Comparison of ENCODE assay signal across 18 cellular contexts in genomic region chr4:88356771-88357170, GRCh38. TPM values are rescaled to one million over a fixed set of nuclear protein-coding genes. Genes with fewer than 3 reads are reported as not detected.
DNase-seq lines count a peak whose midpoint lies in the region; ATAC-seq and TF ChIP-seq lines count a peak whose summit lies in the region.
"Had no signal": no experiment of that assay in that cellular context is flagged by ENCODE, and none has a peak within 500 bp of the region (broad histone marks: within the 10 kb centered on the region; RNA-seq: fewer than 3 reads in every experiment).

No MANE protein-coding gene starts in this region.

- TF ChIP-seq EP300 in esophagus muscularis mucosa (IDR thresholded peaks at IDR 0.05) (no peak), suprapubic skin (IDR thresholded peaks at IDR 0.05) (no peak), ovary (IDR thresholded peaks at IDR 0.05) (no peak)

- H3K4me3 ChIP-seq in brain microvascular endothelial cell (ENCODE audit: low read depth, low read length): no peak overlapping the region
- H3K4me3 ChIP-seq in esophagus muscularis mucosa: no peak overlapping the region
- no peak overlapping the region for H3K4me3 ChIP-seq in suprapubic skin
- H3K4me3 ChIP-seq in right atrium auricular region: no peak overlapping the region
- H3K4me3 ChIP-seq in ovary: no peak overlapping the region
- H3K4me3 ChIP-seq: HAP-1 had no signal

- H3K27me3 ChIP-seq in brain microvascular endothelial cell (replicated peaks) (no peaks in the 10 kb centered on the region), esophagus muscularis mucosa (peaks cover 0 to 7% (median 0%) of the 10 kb centered on the region in 4 donors), suprapubic skin (no peaks in the 10 kb centered on the region), right atrium auricular region (no peaks in the 10 kb centered on the region), ovary (no peaks in the 10 kb centered on the region)

- H3K4me1 ChIP-seq in esophagus muscularis mucosa (no peaks in the 10 kb centered on the region), suprapubic skin (no peaks in the 10 kb centered on the region), right atrium auricular region (no peaks in the 10 kb centered on the region), ovary (ENCODE audit: insufficient read depth) (no peaks in the 10 kb centered on the region)

- no peak for TF ChIP-seq POLR2A in esophagus muscularis mucosa (IDR thresholded peaks at IDR 0.05; ENCODE audit: low read depth)
- no peak for TF ChIP-seq POLR2A in suprapubic skin (IDR thresholded peaks at IDR 0.05)
- TF ChIP-seq POLR2A in ovary (IDR thresholded peaks at IDR 0.05): no peak

- no peak overlapping the region for H3K27ac ChIP-seq in brain microvascular endothelial cell
- H3K27ac ChIP-seq in esophagus muscularis mucosa (replicated peaks in 1 of 4): no peak overlapping the region
- H3K27ac ChIP-seq in suprapubic skin: no peak overlapping the region
- no peak overlapping the region for H3K27ac ChIP-seq in right atrium auricular region
- H3K27ac ChIP-seq in ovary: no peak overlapping the region

- in situ Hi-C loops in brain microvascular endothelial cell (cut with HindIII; ENCODE audit: low pct_ligation_motif_present, low sequenced_read_pairs): no loop called here

- intact Hi-C loops in esophagus muscularis mucosa (cut with DNase I): no loop called here
- intact Hi-C loops in Right ventricle myocardium inferior (cut with DNase I): no loop called here
- intact Hi-C loops in ovary (cut with DNase I): no loop called here

- H3K9me3 ChIP-seq in esophagus muscularis mucosa: peaks cover 0 to 18% (median 0%) of the 10 kb centered on the region in 4 donors
- H3K9me3 ChIP-seq in suprapubic skin: peaks cover 6% of the 10 kb centered on the region
- H3K9me3 ChIP-seq in right atrium auricular region: no peaks in the 10 kb centered on the region
- H3K9me3 ChIP-seq in ovary: no peaks in the 10 kb centered on the region
- H3K9me3 ChIP-seq: HAP-1 had no signal

- no peaks in the 10 kb centered on the region for H3K36me3 ChIP-seq in brain microvascular endothelial cell (replicated peaks)
- no peaks in the 10 kb centered on the region for H3K36me3 ChIP-seq in esophagus muscularis mucosa
- no peaks in the 10 kb centered on the region for H3K36me3 ChIP-seq in suprapubic skin
- no peaks in the 10 kb centered on the region for H3K36me3 ChIP-seq in right atrium auricular region
- no peaks in the 10 kb centered on the region for H3K36me3 ChIP-seq in ovary
- H3K36me3 ChIP-seq: HAP-1 had no signal

- no peak for ATAC-seq in Right ventricle myocardium inferior
- ATAC-seq: HepG2 had no signal

- peak; percentile 3 for DNase-seq in EH (ENCODE audit: low read depth)
- peak; percentile 5 for DNase-seq in brain microvascular endothelial cell
- DNase-seq in esophagus muscularis mucosa (ENCODE audit: extremely low spot score): peak; percentile 24
- peak; percentile 22 for DNase-seq in kidney tubule cell (ENCODE audit: low spot score)
- DNase-seq in suprapubic skin (ENCODE audit: low spot score in 2 of 2): no peak
- DNase-seq in right atrium auricular region (ENCODE audit: low spot score): no peak
- no peak for DNase-seq in Right ventricle myocardium inferior (ENCODE audit: missing footprints)
- no peak for DNase-seq in ovary
- DNase-seq: ACHN; C1 segment of cervical spinal cord; Calu3; CD4-positive, alpha-beta T cell; DMS79; EL; GOT3; HFFc6 had no signal

- TF ChIP-seq CTCF in brain microvascular endothelial cell (IDR thresholded peaks at IDR 0.05; ENCODE audit: low read depth, low read length, missing control alignments) (no peak), esophagus muscularis mucosa (IDR thresholded peaks at IDR 0.05) (no peak), suprapubic skin (IDR thresholded peaks at IDR 0.05) (no peak), right atrium auricular region (IDR thresholded peaks at IDR 0.05) (no peak), ovary (IDR thresholded peaks at IDR 0.05) (no peak)

RNA-seq across cellular contexts. Expression of gene HERC6, which starts 21.9 kb away (rescaled TPM):
- total RNA-seq in esophagus muscularis mucosa (1 to 10 TPM; 3.8 to 5.2 (median 4.9) TPM), suprapubic skin (1 to 10 TPM; 2.7 to 7.9 (median 3.1) TPM), right atrium auricular region (10 to 100 TPM in 1 of 2 donors, 1 to 10 TPM in 1; 4.0 to 12.4 TPM), Right ventricle myocardium inferior (6.1 TPM), ovary (10 to 100 TPM in 6 of 7 donors, 1 to 10 TPM in 1; 9.4 to 14.9 (median 10.8) TPM)
- polyA plus RNA-seq in ovary: 10 to 100 TPM in 1 of 2 donors, 1 to 10 TPM in 1; 9.1 to 24.5 TPM

Comparison
In these comparisons a context has a peak if more than half of its experiments do, and no peak if none do; other contexts are left out.
1. DNase-seq: peak in EH (single experiment), brain microvascular endothelial cell (single experiment), esophagus muscularis mucosa (single experiment) and kidney tubule cell (single experiment); none in suprapubic skin (0 of 2), right atrium auricular region (single experiment), Right ventricle myocardium inferior (single experiment) and ovary (0 of 5).